In the genomic region with DNA sequence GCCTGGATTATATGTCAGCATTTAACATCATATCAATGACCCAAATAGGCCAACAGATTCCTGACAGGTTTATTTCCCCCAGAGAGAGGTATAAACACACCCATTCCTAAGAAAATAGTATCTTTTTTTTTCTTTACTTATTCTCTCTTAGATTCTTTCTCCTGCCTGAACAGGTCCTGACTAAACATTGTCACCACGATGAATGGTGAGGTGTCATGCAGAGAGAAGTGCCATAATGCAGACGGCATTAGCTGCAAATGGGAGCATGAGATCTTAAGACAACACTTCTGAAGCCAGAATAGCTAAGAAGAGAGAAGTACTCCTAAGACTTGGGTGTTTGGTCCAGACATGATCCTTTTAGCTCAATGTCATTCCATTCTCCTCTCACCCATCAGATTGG, we compare ENCODE assay signal across 30 cellular contexts.
"Had no signal": no experiment of that assay in that cellular context is flagged by ENCODE, and none has a peak within 500 bp of the region (broad histone marks: within the 10 kb centered on the region; RNA-seq: fewer than 3 reads in every experiment).

No MANE protein-coding gene starts in this region.

- H3K4me3 ChIP-seq: adrenal gland, ascending aorta, body of pancreas, breast epithelium, cardiac muscle cell had no signal

- H3K9me3 ChIP-seq: adrenal gland, ascending aorta, body of pancreas, breast epithelium had no signal

- H3K27me3 ChIP-seq: adrenal gland, ascending aorta, body of pancreas, brain microvascular endothelial cell, breast epithelium had no signal

- DNase-seq: activated effector memory CD4-positive, alpha-beta T cell treated with anti-CD3 and anti-CD28 coated beads, Interleukin-2, amount 50 U/mL, for 16 hours; activated effector memory CD4-positive, alpha-beta T cell treated with Interleukin-2 at 50 U/mL for 16 hours; activated gamma-delta T cell; activated gamma-delta T cell treated with Interleukin-2 at 50 U/mL for 16 hours; activated naive CD4-positive, alpha-beta T cell; activated naive CD4-positive, alpha-beta T cell treated with anti-CD3 and anti-CD28 coated beads for 36 hours; activated naive CD4-positive, alpha-beta T cell treated with anti-CD3 and anti-CD28 coated beads, Interleukin-2, amount 10 ng/mL, durations not matched to agents 7 days and 5 days; activated naive CD4-positive, alpha-beta T cell treated with anti-CD3 and anti-CD28 coated beads, Interleukin-2, amount 50 U/mL, for 16 hours; activated naive CD4-positive, alpha-beta T cell treated with Interleukin-2 at 50 U/mL for 16 hours; activated naive CD8-positive, alpha-beta T cell treated with anti-CD3 and anti-CD28 coated beads for 36 hours; activated naive CD8-positive, alpha-beta T cell treated with anti-CD3 and anti-CD28 coated beads, Interleukin-2, amount 10 ng/mL, durations not matched to agents 7 days and 5 days; activated naive CD8-positive, alpha-beta T cell treated with anti-CD3 and anti-CD28 coated beads, Interleukin-2, amount 50 U/mL, for 24 hours; activated T-cell treated with anti-CD3 and anti-CD28 coated beads, Interleukin-2, amount 50 U/mL, for 1 hour; activated T-cell treated with anti-CD3 and anti-CD28 coated beads, Interleukin-2, amount 50 U/mL, for 24 hours; activated T-cell treated with anti-CD3 and anti-CD28 coated beads, Interleukin-2, amount 50 U/mL, for 4 hours; activated T-cell treated with anti-CD3 and anti-CD28 coated beads, Interleukin-2, amount 50 U/mL, for 48 hours; activated T-cell treated with anti-CD3 and anti-CD28 coated beads, Interleukin-2, amount 50 U/mL, for 72 hours; adrenal gland; amniotic stem cell; amygdala; anterior cingulate cortex; aorta; body of pancreas; brain microvascular endothelial cell; caudate nucleus; central memory CD4-positive, alpha-beta T cell; cerebellar nuclear complex had no signal

- H3K36me3 ChIP-seq: adrenal gland, ascending aorta, brain microvascular endothelial cell, breast epithelium, cardiac muscle cell had no signal

- H3K27ac ChIP-seq: adrenal gland, ascending aorta, body of pancreas, brain microvascular endothelial cell, breast epithelium, cardiac muscle cell had no signal
